8 cellular contexts compared by ENCODE assay signal in the genomic region with DNA sequence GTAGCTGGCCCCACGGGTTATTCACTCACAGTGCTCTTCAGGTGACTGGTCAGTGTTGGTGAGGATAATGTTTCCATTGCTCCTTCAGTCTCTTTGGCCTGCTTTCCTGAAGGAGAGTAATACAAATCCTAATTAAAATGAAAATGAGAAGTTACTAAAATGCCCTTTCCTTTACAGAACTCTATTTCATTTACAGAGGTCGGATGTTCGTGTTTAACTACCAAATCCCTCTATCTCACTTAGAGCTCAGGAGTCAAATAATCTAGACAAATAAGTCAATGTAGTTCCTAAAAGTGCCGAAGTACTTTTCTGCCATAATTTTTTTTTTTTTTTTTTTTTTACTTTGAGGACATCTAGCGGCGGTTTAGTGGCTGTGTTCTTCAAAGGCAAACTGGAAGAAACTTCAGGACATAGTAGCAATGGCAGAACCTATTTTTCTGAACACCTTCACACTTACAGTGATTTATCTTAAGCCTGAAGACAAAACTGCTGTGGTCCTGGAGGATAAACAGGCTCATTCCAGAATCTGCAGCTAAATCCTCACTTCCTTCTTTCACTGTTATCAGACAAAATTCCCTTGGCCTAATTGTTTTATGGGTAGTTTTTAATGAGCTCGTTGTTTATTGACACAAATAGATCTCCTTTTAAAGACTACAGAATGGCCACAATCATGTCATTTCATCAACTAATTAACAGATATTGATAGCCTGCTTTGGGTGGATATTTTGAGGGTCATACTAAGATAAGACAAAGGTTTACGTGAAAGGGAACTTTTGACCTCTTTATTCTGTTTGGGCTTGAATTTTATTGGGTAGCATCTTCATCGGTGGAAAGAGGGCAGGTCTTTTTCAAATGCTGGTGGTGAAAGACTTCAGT.
A peak's percentile ranks its signal among the peaks of the same experiment; 100 is the strongest.
DNase-seq lines count a peak whose midpoint lies in the region; ATAC-seq lines count a peak whose summit lies in the region.

No MANE protein-coding gene starts in this region.

- ATAC-seq in left lobe of liver (peak; percentile 80), GM21723 (IDR thresholded peaks at IDR 0.05; ENCODE audit: unreplicated experiment) (no peak), GM21360 (IDR thresholded peaks at IDR 0.05; ENCODE audit: unreplicated experiment) (no peak)

- DNase-seq in DMS53 treated with DMSO at 0.1 percent for 48 hours (lab: John Stamatoyannopoulos, UW; ENCODE audit: unreplicated experiment) (peak; percentile 15), LoVo (ENCODE audit: low spot score) (peak; percentile 63), amniotic epithelial cell (ENCODE audit: low read depth) (peak; percentile 73), left lobe of liver (ENCODE audit: low spot score) (no peak), cortex of kidney (lab: John Stamatoyannopoulos, UW) (no peak)
- DNase-seq in activated CD4-positive, alpha-beta T cell treated with anti-CD3 and anti-CD28 coated beads for 1 hour: no peak

Comparison
In these comparisons a context has a peak if more than half of its experiments do, and no peak if none do; other contexts are left out.
1. DNase-seq: peak in DMS53 treated with DMSO at 0.1 percent for 48 hours (single experiment), LoVo (single experiment) and amniotic epithelial cell (single experiment); none in left lobe of liver (single experiment), cortex of kidney (single experiment) and activated CD4-positive, alpha-beta T cell treated with anti-CD3 and anti-CD28 coated beads for 1 hour (single experiment).